In the genomic region with DNA sequence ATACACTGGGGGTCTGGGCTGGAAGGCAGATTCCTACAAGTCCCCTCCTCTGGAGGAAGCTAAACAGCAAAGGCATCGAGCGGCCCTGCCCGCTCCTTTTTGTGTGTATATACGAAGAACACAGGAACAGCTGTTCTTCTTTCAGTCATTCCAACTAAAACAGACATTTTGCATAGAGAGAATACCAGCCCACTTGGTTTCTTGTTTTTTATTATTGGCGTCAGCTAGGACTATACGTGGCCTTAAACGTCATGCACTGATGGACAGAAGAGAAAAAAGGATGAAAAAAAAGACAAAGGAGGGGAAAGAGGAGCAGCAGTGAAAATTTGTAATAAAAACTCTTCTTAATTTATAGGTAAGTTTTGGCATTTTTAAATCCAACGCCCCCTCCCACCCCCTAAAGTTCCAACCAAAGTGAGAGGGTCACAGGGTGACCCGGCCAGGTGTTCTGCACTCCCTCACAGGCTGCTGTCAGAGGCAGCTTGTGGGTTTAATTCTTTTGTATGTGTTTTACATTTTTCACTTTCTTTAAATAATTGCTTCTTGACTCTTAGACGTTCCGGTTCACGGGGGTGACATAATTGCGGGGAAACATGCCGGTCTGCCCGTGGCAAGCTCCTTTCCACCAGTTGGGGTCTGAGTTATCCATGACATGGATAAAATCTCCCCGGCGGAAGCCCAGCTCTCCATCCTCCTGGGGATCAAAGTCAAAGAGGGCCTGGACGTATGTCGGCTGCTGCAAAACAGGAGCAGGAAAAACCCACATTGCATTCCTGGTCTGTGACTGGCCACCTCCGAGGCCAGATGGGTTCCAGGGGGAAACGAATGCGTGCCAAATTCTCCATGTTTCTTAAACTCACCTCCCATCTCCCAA, we compare ENCODE assay signal across 9 cellular contexts. TPM values are rescaled to one million over a fixed set of nuclear protein-coding genes. Genes with fewer than 3 reads are reported as not detected.
DNase-seq lines count a peak whose midpoint lies in the region; ATAC-seq and TF ChIP-seq lines count a peak whose summit lies in the region.
"Had no signal": no experiment of that assay in that cellular context is flagged by ENCODE, and none has a peak within 500 bp of the region (broad histone marks: within the 10 kb centered on the region; RNA-seq: fewer than 3 reads in every experiment).

No MANE protein-coding gene starts in this region.

- intact Hi-C loops in CD14-positive monocyte (cut with micrococcal nuclease): no loop called here
- intact Hi-C loops in left cardiac atrium (cut with DNase I): loop anchor here in 1 of 2 donors (5.0 kb wide), 1 partner anchor 87 kb away; the partner anchor contains the start of gene GRB2

- H3K4me3 Mint-ChIP-seq in CD14-positive monocyte (no peak overlapping the region), progenitor cell of endocrine pancreas (ENCODE audit: low read depth) (no peak overlapping the region)
- H3K4me3 Mint-ChIP-seq: CD8-positive, alpha-beta T cell had no signal

- H3K4me1 Mint-ChIP-seq in CD14-positive monocyte (peaks cover 53% of the 10 kb centered on the region), progenitor cell of endocrine pancreas (ENCODE audit: low read depth) (no peaks in the 10 kb centered on the region)

- H3K27me3 ChIP-seq in brain microvascular endothelial cell (replicated peaks): no peaks in the 10 kb centered on the region

- DNase-seq in CD14-positive monocyte (ENCODE audit: low spot score) (no peak), brain microvascular endothelial cell (peak; percentile 17), progenitor cell of endocrine pancreas (ENCODE audit: low spot score, unreplicated experiment) (no peak), SIG-M5 treated with dmso at 0.1 percent for 504 hours (lab: John Stamatoyannopoulos, UW; ENCODE audit: unreplicated experiment) (no peak), left cardiac atrium (no peak), HPDE6-E6E7 (ENCODE audit: extremely low spot score) (no peak)
- DNase-seq: CD8-positive, alpha-beta T cell had no signal

- H3K27ac Mint-ChIP-seq in CD14-positive monocyte (peak overlapping the region; percentile 11 to 63 (median 54)), progenitor cell of endocrine pancreas (no peak overlapping the region)
- H3K27ac Mint-ChIP-seq: CD8-positive, alpha-beta T cell had no signal

- in situ Hi-C loops in brain microvascular endothelial cell (cut with HindIII; ENCODE audit: low pct_ligation_motif_present, low sequenced_read_pairs): no loop called here

- H3K27me3 Mint-ChIP-seq in CD14-positive monocyte (ENCODE audit: low read depth in 3 of 3): peaks cover 0 to 1% (median 0%) of the 10 kb centered on the region in 3 donors
- no peaks in the 10 kb centered on the region for H3K27me3 Mint-ChIP-seq in progenitor cell of endocrine pancreas

- no peak overlapping the region for H3K4me3 ChIP-seq in brain microvascular endothelial cell (ENCODE audit: low read depth, low read length)

- H3K9me3 Mint-ChIP-seq in CD14-positive monocyte (peaks cover 0 to 2% (median 0%) of the 10 kb centered on the region in 7 donors), progenitor cell of endocrine pancreas (ENCODE audit: low read depth) (no peaks in the 10 kb centered on the region)
- H3K9me3 Mint-ChIP-seq: CD8-positive, alpha-beta T cell had no signal

- no peak for TF ChIP-seq CTCF in CD14-positive monocyte (IDR thresholded peaks at IDR 0.05)
- TF ChIP-seq CTCF in brain microvascular endothelial cell (IDR thresholded peaks at IDR 0.05; ENCODE audit: low read depth, low read length, missing control alignments): no peak
- TF ChIP-seq CTCF in progenitor cell of endocrine pancreas (IDR thresholded peaks at IDR 0.05; ENCODE audit: unreplicated experiment): no peak

- peak; percentile 53 for ATAC-seq in HG03103 (IDR thresholded peaks at IDR 0.05; ENCODE audit: low read depth, unreplicated experiment)
- ATAC-seq in left cardiac atrium: no peak
- ATAC-seq: CD8-positive, alpha-beta T cell had no signal

- no peak overlapping the region for H3K27ac ChIP-seq in brain microvascular endothelial cell

- TF ChIP-seq POLR2A in GM19193 (IDR thresholded peaks at IDR 0.05; ENCODE audit: extremely low read depth, insufficient read depth, insufficient read length): peak; percentile 32

- peaks cover 66 to 84% of the 10 kb centered on the region in 2 donors for H3K36me3 Mint-ChIP-seq in CD14-positive monocyte
- peaks cover 17% of the 10 kb centered on the region for H3K36me3 Mint-ChIP-seq in progenitor cell of endocrine pancreas (ENCODE audit: insufficient read depth)

- H3K36me3 ChIP-seq in brain microvascular endothelial cell (replicated peaks): peaks cover 12% of the 10 kb centered on the region

RNA-seq across cellular contexts. Expression of gene SLC25A19, which starts 30.8 kb away (rescaled TPM):
- polyA plus RNA-seq in CD14-positive monocyte: 10 to 100 TPM; 14.4 to 18.8 TPM
- total RNA-seq in progenitor cell of endocrine pancreas: 14.1 and 18.4 TPM in 2 replicates
- total RNA-seq in left cardiac atrium: 10 to 100 TPM; 15.2 to 21.0 TPM

RNA-seq across cellular contexts. Expression of gene MIF4GD, which starts 49.0 kb away (rescaled TPM):
- polyA plus RNA-seq in CD14-positive monocyte: 100 to 1,000 TPM in 1 of 2 donors, 10 to 100 TPM in 1; 80.6 to 103 TPM
- total RNA-seq in progenitor cell of endocrine pancreas (14.8 and 16.3 TPM in 2 replicates), left cardiac atrium (10 to 100 TPM; 13.8 to 17.7 TPM)

RNA-seq across cellular contexts. Expression of gene MRPS7, which starts 58.4 kb away (rescaled TPM):
- 100 to 1,000 TPM; 101 to 122 TPM for polyA plus RNA-seq in CD14-positive monocyte
- 55.2 and 59.2 TPM in 2 replicates for total RNA-seq in progenitor cell of endocrine pancreas
- total RNA-seq in left cardiac atrium: 100 to 1,000 TPM in 1 of 2 donors, 10 to 100 TPM in 1; 85.4 to 103 TPM

RNA-seq across cellular contexts. Expression of gene GGA3, which starts 58.6 kb away (rescaled TPM):
- polyA plus RNA-seq in CD14-positive monocyte: 10 to 100 TPM in 1 of 2 donors, 1 to 10 TPM in 1; 4.3 to 15.7 TPM
- total RNA-seq in progenitor cell of endocrine pancreas: 66.8 and 68.1 TPM in 2 replicates
- total RNA-seq in left cardiac atrium: 10 to 100 TPM; 23.0 to 24.5 TPM
